ENCODE assay signal across 16 cellular contexts in the genomic region with DNA sequence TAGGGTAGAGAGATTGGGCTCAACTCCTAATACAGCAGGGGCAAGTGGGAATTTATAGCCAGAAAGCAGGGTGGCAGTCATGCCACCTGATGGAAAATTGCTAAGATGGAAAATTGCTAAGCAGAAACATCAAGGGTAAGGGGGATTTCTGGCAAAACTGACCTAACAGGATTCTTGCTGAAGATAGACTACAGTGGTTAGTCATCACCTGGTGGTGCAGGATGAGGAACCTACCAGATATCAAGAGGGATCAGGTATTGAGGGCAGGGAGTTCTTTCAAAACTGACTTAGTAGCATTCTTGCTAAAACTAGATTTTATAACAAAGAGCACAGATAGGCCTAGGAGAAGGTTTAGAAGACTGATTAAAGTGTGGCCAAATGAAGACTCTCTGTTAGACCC.
DNase-seq lines count a peak whose midpoint lies in the region; ATAC-seq and TF ChIP-seq lines count a peak whose summit lies in the region.
"Had no signal": no experiment of that assay in that cellular context is flagged by ENCODE, and none has a peak within 500 bp of the region (broad histone marks: within the 10 kb centered on the region; RNA-seq: fewer than 3 reads in every experiment).

No MANE protein-coding gene starts in this region.

- H3K27ac ChIP-seq in left ventricle myocardium inferior (replicated peaks) (peak overlapping the region; percentile 67), right cardiac atrium (ENCODE audit: low read length) (no peak overlapping the region), PC-9 (peak overlapping the region; percentile 89), trophoblast cell (ENCODE audit: low read depth, low read length) (peak overlapping the region; percentile 32), left lung (no peak overlapping the region)
- H3K27ac ChIP-seq: BLaER1 treated with 17β-estradiol and CSF1 and Interleukin-3, amounts not matched to agents 10 nM and 100 nM; GM23248; HL-60 had no signal

- intact Hi-C loops in left ventricle myocardium inferior (cut with micrococcal nuclease): no loop called here
- intact Hi-C loops in right cardiac atrium (cut with DNase I): loop anchor here in 1 of 4 donors (10.0 kb wide), 1 partner anchor 92 kb away; no protein-coding TSS in a partner anchor
- intact Hi-C loops in PC-9 (cut with micrococcal nuclease; ENCODE audit: unreplicated experiment): loop anchor here (2.0 to 5.0 kb wide), 4 partner anchors 46 to 859 kb away; a partner anchor contains a TSS
- intact Hi-C loops in left lung (cut with DNase I): no loop called here

- H3K4ac ChIP-seq in trophoblast cell (ENCODE audit: low read depth, low read length): no peak overlapping the region

- H4K12ac ChIP-seq in trophoblast cell (ENCODE audit: low read depth, low read length): no peak overlapping the region

- H2AK5ac ChIP-seq in trophoblast cell (ENCODE audit: low read length): no peak overlapping the region

- ATAC-seq in right cardiac atrium: no peak
- no peak for ATAC-seq in left lung
- no peak for ATAC-seq in GM18858 (IDR thresholded peaks at IDR 0.05; ENCODE audit: unreplicated experiment)
- ATAC-seq in GM19351 (IDR thresholded peaks at IDR 0.05; ENCODE audit: unreplicated experiment): no peak
- ATAC-seq: CD8-positive, alpha-beta T cell had no signal

- no peak for DNase-seq in left ventricle myocardium inferior
- no peak for DNase-seq in right cardiac atrium
- peak; percentile 47 to 93 for DNase-seq in PC-9
- peak; percentile 77 to 93 for DNase-seq in trophoblast cell
- no peak for DNase-seq in left lung
- DNase-seq: 8988T; CD8-positive, alpha-beta T cell; DMS 273 treated with DMSO at 0.1 percent for 48 hours; DMS79; GDM1 had no signal

- no peak overlapping the region for H3K14ac ChIP-seq in trophoblast cell (ENCODE audit: low read length)

- no peaks in the 10 kb centered on the region for H4K20me1 ChIP-seq in PC-9 (ENCODE audit: insufficient read depth)
- H4K20me1 ChIP-seq: BLaER1 treated with 17β-estradiol and CSF1 and Interleukin-3, amounts not matched to agents 10 nM and 100 nM had no signal

- H3K27me3 ChIP-seq in left ventricle myocardium inferior (ENCODE audit: low read depth) (no peaks in the 10 kb centered on the region), right cardiac atrium (ENCODE audit: control insufficient read depth, insufficient read depth) (no peaks in the 10 kb centered on the region), PC-9 (ENCODE audit: insufficient read depth, low read depth) (no peaks in the 10 kb centered on the region), trophoblast cell (ENCODE audit: insufficient read depth, low read length) (no peaks in the 10 kb centered on the region), left lung (no peaks in the 10 kb centered on the region)

- H4K91ac ChIP-seq in trophoblast cell (ENCODE audit: low read depth, low read length): peak overlapping the region; percentile 39

- H3K23ac ChIP-seq in trophoblast cell (ENCODE audit: low read length): no peak overlapping the region

- no peak overlapping the region for H2BK5ac ChIP-seq in trophoblast cell (ENCODE audit: low read depth, low read length, poor library complexity)

- CTCF ChIA-PET in PC-9 (lab: Charles Lee): no interaction called here

- no peak overlapping the region for H3K9ac ChIP-seq in trophoblast cell (ENCODE audit: low read length)
- H3K9ac ChIP-seq: BLaER1 treated with 17β-estradiol and CSF1 and Interleukin-3, amounts not matched to agents 10 nM and 100 nM; GM23248 had no signal

- H3K36me3 ChIP-seq in left ventricle myocardium inferior: no peaks in the 10 kb centered on the region
- H3K36me3 ChIP-seq in PC-9 (ENCODE audit: low read depth): no peaks in the 10 kb centered on the region
- H3K36me3 ChIP-seq in trophoblast cell (ENCODE audit: control insufficient read depth in 1 of 2, insufficient read depth in 2 of 2, low read length in 2 of 2): no peaks in the 10 kb centered on the region
- no peaks in the 10 kb centered on the region for H3K36me3 ChIP-seq in left lung
- H3K36me3 ChIP-seq: BLaER1 treated with 17β-estradiol and CSF1 and Interleukin-3, amounts not matched to agents 10 nM and 100 nM; HAP-1 had no signal

- H2BK12ac ChIP-seq in trophoblast cell (ENCODE audit: low read length): no peak overlapping the region

- TF ChIP-seq CTCF in left ventricle myocardium inferior (IDR thresholded peaks at IDR 0.05; ENCODE audit: borderline replicate concordance) (no peak), PC-9 (conservative IDR thresholded peaks at IDR 0.05) (no peak), left lung (IDR thresholded peaks at IDR 0.05) (no peak)

- H2AFZ ChIP-seq in PC-9 (no peak overlapping the region), trophoblast cell (ENCODE audit: insufficient read depth, low read length, poor library complexity) (no peak overlapping the region)
- H2AFZ ChIP-seq: GM23248 had no signal

- peaks cover 48% of the 10 kb centered on the region for H3K4me1 ChIP-seq in left ventricle myocardium inferior
- peaks cover 9% of the 10 kb centered on the region for H3K4me1 ChIP-seq in right cardiac atrium (ENCODE audit: control insufficient read depth, insufficient read depth, low read length)
- peaks cover 48% of the 10 kb centered on the region for H3K4me1 ChIP-seq in PC-9 (replicated peaks; ENCODE audit: insufficient read depth)
- peaks cover 15 to 19% of the 10 kb centered on the region in 2 experiments for H3K4me1 ChIP-seq in trophoblast cell (ENCODE audit: control insufficient read depth in 1 of 2, insufficient read depth in 2 of 2, low read length in 2 of 2)
- no peaks in the 10 kb centered on the region for H3K4me1 ChIP-seq in left lung
- H3K4me1 ChIP-seq: BLaER1 treated with 17β-estradiol and CSF1 and Interleukin-3, amounts not matched to agents 10 nM and 100 nM; HAP-1 had no signal

- H2BK120ac ChIP-seq in trophoblast cell (ENCODE audit: insufficient read depth, low read length, poor library complexity): no peak overlapping the region

- H3K4me3 ChIP-seq in left ventricle myocardium inferior (no peak overlapping the region), right cardiac atrium (ENCODE audit: low read length) (no peak overlapping the region), PC-9 (no peak overlapping the region; the same call in 1 of the 2 replicates), trophoblast cell (ENCODE audit: low read depth, low read length) (no peak overlapping the region), left lung (no peak overlapping the region)
- H3K4me3 ChIP-seq: BLaER1 treated with 17β-estradiol and CSF1 and Interleukin-3, amounts not matched to agents 10 nM and 100 nM; GM23248; HAP-1 had no signal

- no peaks in the 10 kb centered on the region for H3K9me2 ChIP-seq in PC-9 (ENCODE audit: insufficient read depth)

- peaks cover 37% of the 10 kb centered on the region for H3F3A ChIP-seq in PC-9 (ENCODE audit: insufficient read depth, low read depth)

- no peaks in the 10 kb centered on the region for H3K79me2 ChIP-seq in PC-9 (ENCODE audit: low read depth)
- H3K79me2 ChIP-seq in trophoblast cell (ENCODE audit: control insufficient read depth, insufficient read depth, low read length, poor library complexity): no peaks in the 10 kb centered on the region

- BruUV-seq in PC-9 (replicated peaks; lab: Mats Ljungman, UMichigan): no TSS peak

- H3K18ac ChIP-seq in trophoblast cell (ENCODE audit: low read length): no peak overlapping the region

- H3K9me3 ChIP-seq in left ventricle myocardium inferior (replicated peaks) (no peaks in the 10 kb centered on the region), right cardiac atrium (ENCODE audit: control insufficient read depth, low read length) (no peaks in the 10 kb centered on the region), PC-9 (ENCODE audit: insufficient read depth, low read depth) (no peaks in the 10 kb centered on the region), trophoblast cell (ENCODE audit: insufficient read depth, low read depth, low read length) (no peaks in the 10 kb centered on the region), left lung (no peaks in the 10 kb centered on the region)
- H3K9me3 ChIP-seq: BLaER1 treated with 17β-estradiol and CSF1 and Interleukin-3, amounts not matched to agents 10 nM and 100 nM; HAP-1 had no signal

- peaks cover 4% of the 10 kb centered on the region for H3K79me1 ChIP-seq in trophoblast cell (ENCODE audit: low read length)

- no peak overlapping the region for H4K8ac ChIP-seq in trophoblast cell (ENCODE audit: low read depth, low read length)

- POLR2A ChIA-PET in PC-9 (lab: Charles Lee; ENCODE audit: unreplicated experiment): interaction anchor here (0.7 kb wide), 1 partner anchor 371 kb away, joined by 4 read pairs; no protein-coding TSS in a partner anchor

- peak overlapping the region; percentile 70 for H3K4me2 ChIP-seq in PC-9
- no peak overlapping the region for H3K4me2 ChIP-seq in trophoblast cell (ENCODE audit: low read length)
- H3K4me2 ChIP-seq: BLaER1 treated with 17β-estradiol and CSF1 and Interleukin-3, amounts not matched to agents 10 nM and 100 nM had no signal

Comparison
In these comparisons a context has a peak if more than half of its experiments do, and no peak if none do; other contexts are left out.
1. H3K27ac ChIP-seq: peak in left ventricle myocardium inferior (single experiment), PC-9 (single experiment) and trophoblast cell (single experiment); none in right cardiac atrium (single experiment) and left lung (0 of 2).
2. DNase-seq: peak in PC-9 (2 of 2) and trophoblast cell (2 of 2); none in left ventricle myocardium inferior (single experiment), right cardiac atrium (0 of 3) and left lung (0 of 2).